In the genomic region with DNA sequence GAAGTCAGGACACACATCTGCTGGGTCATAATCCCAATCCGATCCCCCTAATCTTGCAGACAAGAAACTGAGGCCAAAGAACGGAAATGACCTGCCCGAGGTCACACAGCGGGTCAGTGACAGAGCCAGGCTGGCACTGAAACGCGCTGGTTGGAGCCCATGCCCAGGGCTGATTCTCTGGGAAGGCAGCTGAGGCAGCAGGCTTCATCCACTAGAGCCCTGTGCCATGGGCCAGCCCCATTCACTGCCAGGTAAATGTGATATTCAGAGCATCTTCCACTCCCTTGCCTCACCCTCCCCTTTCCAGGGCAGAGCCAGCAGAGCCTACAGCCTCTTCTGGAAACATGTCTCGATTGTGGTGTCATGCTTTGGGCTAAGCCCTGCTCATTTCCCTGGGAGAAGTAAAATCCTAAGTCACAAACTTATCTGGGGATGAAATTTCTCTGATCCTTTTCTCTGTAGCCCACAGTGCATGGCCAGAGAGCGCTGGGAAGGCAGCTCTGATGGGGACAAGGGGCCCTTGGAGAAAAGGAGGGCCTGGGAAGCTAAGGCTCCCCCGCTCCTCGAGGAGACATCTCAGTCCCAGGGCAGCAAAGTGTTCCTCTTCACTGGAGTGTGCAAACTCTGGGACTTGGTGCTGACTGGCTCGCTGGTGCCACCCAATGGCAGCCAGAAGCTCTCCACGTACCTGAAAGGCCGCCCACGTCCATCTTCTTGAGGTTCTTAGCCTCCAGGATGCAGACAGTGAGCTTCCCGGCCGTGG, we compare ENCODE assay signal across 9 cellular contexts.
A peak's percentile ranks its signal among the peaks of the same experiment; 100 is the strongest.
DNase-seq lines count a peak whose midpoint lies in the region; ATAC-seq, FAIRE-seq and TF ChIP-seq lines count a peak whose summit lies in the region.
"Had no signal": no experiment of that assay in that cellular context is flagged by ENCODE, and none has a peak within 500 bp of the region (broad histone marks: within the 10 kb centered on the region; RNA-seq: fewer than 3 reads in every experiment).

No MANE protein-coding gene starts in this region.

- H3K23me2 ChIP-seq in H1 (ENCODE audit: low read depth, low read length): no peaks in the 10 kb centered on the region

- peak; percentile 65 for DNase-seq in activated CD8-positive, alpha-beta memory T cell treated with anti-CD3 and anti-CD28 coated beads, Interleukin-2, amount 50 U/mL, for 48 hours
- DNase-seq in activated CD8-positive, alpha-beta memory T cell treated with anti-CD3 and anti-CD28 coated beads for 24 hours: no peak
- peak; percentile 79 for DNase-seq in Karpas-422
- peak; percentile 51 to 72 for DNase-seq in H1 (ENCODE audit: low read depth in 1 of 2, low spot score in 2 of 2)
- peak; percentile 86 for DNase-seq in mesendoderm
- DNase-seq in transverse colon: peak; percentile 53

- H3K14ac ChIP-seq in H1 (ENCODE audit: insufficient read length): no peak overlapping the region

- TF ChIP-seq EP300 in H1 (IDR thresholded peaks at IDR 0.05; ENCODE audit: borderline replicate concordance in 1 of 2, low read depth in 2 of 2, low read length in 2 of 2) (no peak), transverse colon (IDR thresholded peaks at IDR 0.05; ENCODE audit: low read depth) (no peak)

- H3K56ac ChIP-seq in H1 (replicated peaks; ENCODE audit: insufficient read length, low read depth, low read length) (no peak overlapping the region), mesendoderm (ENCODE audit: low read length) (no peak overlapping the region)

- H4K8ac ChIP-seq in H1 (ENCODE audit: extremely low read depth, insufficient read depth, low read length) (0 out of 2 replicates have a peak overlapping the region, but pooled peaks have one; percentile 12), mesendoderm (ENCODE audit: low read depth, low read length) (no peak overlapping the region)

- H2AK5ac ChIP-seq in H1 (ENCODE audit: low read depth, low read length) (no peak overlapping the region), mesendoderm (ENCODE audit: low read length) (no peak overlapping the region)

- H3K4ac ChIP-seq in H1 (replicated peaks; ENCODE audit: insufficient read length, low read depth, low read length) (no peak overlapping the region), mesendoderm (ENCODE audit: low read depth, low read length) (no peak overlapping the region)

- no peaks in the 10 kb centered on the region for H3K79me2 ChIP-seq in Karpas-422 (ENCODE audit: low read length)
- H3K79me2 ChIP-seq in H1 (ENCODE audit: control insufficient read depth in 1 of 2, insufficient read depth in 2 of 2, low read length in 2 of 2): no peaks in the 10 kb centered on the region
- no peaks in the 10 kb centered on the region for H3K79me2 ChIP-seq in mesendoderm (ENCODE audit: control insufficient read depth, insufficient read depth, low read length)

- POLR2A ChIA-PET in H1 (lab: Charles Lee; ENCODE audit: partially characterized antibody): interaction anchor here (1.1 kb wide), 1 partner anchor 17 kb away, joined by 3 read pairs; no protein-coding TSS in a partner anchor

- H2BK12ac ChIP-seq in H1 (ENCODE audit: low read depth, low read length): no peak overlapping the region

- TF ChIP-seq POLR2A in H1 (IDR thresholded peaks at IDR 0.05; ENCODE audit: control extremely low read depth in 1 of 2, low read depth in 2 of 2, low read length in 2 of 2) (no peak), transverse colon (IDR thresholded peaks at IDR 0.05) (no peak)

- no peak overlapping the region for H2BK5ac ChIP-seq in H1 (ENCODE audit: low read depth, low read length)
- no peak overlapping the region for H2BK5ac ChIP-seq in mesendoderm (ENCODE audit: low read length)

- TF ChIP-seq CTCF in H1 (IDR thresholded peaks at IDR 0.05; ENCODE audit: control extremely low read depth in 1 of 3, insufficient read depth in 1 of 3, low read depth in 1 of 3, low read length in 3 of 3) (peak; percentile 80 to 96 (median 87)), transverse colon (IDR thresholded peaks at IDR 0.05) (peak; percentile 54 to 69 (median 58))

- 72% methylated on average over 16 of the region's 16 CpGs; no CpG with 5 or more reads in 1 of the 2 experiments for WGBS in H1 (ENCODE audit: extremely low coverage in 1 of 2, insufficient coverage in 1 of 2, insufficient read length in 1 of 2, insufficient replicate concordance in 2 of 2, low coverage in 1 of 2, low lambda C conversion rate in 2 of 2, missing lambda C conversion rate in 1 of 2), 2 experiments
- no CpG with 5 or more reads among the region's 16 CpGs for WGBS in mesendoderm (ENCODE audit: extremely low coverage, insufficient coverage, low lambda C conversion rate)
- WGBS in transverse colon (ENCODE audit: low coverage in 1 of 2), 2 donors: 52 to 100% methylated on average over 4 to 16 of the region's 16 CpGs

- in situ Hi-C loops in transverse colon (cut with MboI; ENCODE audit: low pct_ligation_motif_present in 1 of 4, low pct_unique_long_range_greater_than_20kb in 1 of 4, low sequenced_read_pairs in 3 of 4): loop anchor here in 3 of 4 donors (10.0 to 25.0 kb wide), 2 partner anchors 105 to 113 kb away; no protein-coding TSS in a partner anchor

- peak; percentile 89 to 92 for TF ChIP-seq RAD21 in H1 (IDR thresholded peaks at IDR 0.05 in 1 of 2, conservative IDR thresholded peaks at IDR 0.05 in 1 of 2; ENCODE audit: low read depth in 2 of 2, low read length in 2 of 2)

- FAIRE-seq in H1 (lab: Jason Lieb, UNC): peak; percentile 82
- FAIRE-seq: colon had no signal

- no peaks in the 10 kb centered on the region for H4K20me1 ChIP-seq in Karpas-422 (ENCODE audit: insufficient read depth, low read depth, low read length)
- H4K20me1 ChIP-seq in H1 (replicated peaks in 1 of 2; ENCODE audit: control insufficient read depth in 1 of 2, insufficient read depth in 2 of 2, low read length in 2 of 2): peaks cover 2% of the 10 kb centered on the region in 2 experiments

- H3K27ac ChIP-seq in Karpas-422 (ENCODE audit: low read length) (no peak overlapping the region), H1 (ENCODE audit: low read depth, low read length) (no peak overlapping the region), mesendoderm (ENCODE audit: low read depth, low read length) (no peak overlapping the region), transverse colon (peak overlapping the region; percentile 1 to 50 (median 33))

- no peak overlapping the region; the same call in 1 of the 2 replicates for H2BK20ac ChIP-seq in H1 (ENCODE audit: low read length)

- H4K5ac ChIP-seq in H1 (ENCODE audit: insufficient read length, low read depth, low read length): no peak overlapping the region
- H4K5ac ChIP-seq in mesendoderm (ENCODE audit: low read length): no peak overlapping the region

- H4K91ac ChIP-seq in H1 (replicated peaks; ENCODE audit: insufficient read length, low read length): no peak overlapping the region

- H3K36me3 ChIP-seq in Karpas-422 (ENCODE audit: insufficient read depth, low read length) (no peaks in the 10 kb centered on the region), H1 (ENCODE audit: control insufficient read depth in 2 of 4, insufficient read depth in 4 of 4, low read length in 3 of 4) (no peaks in the 10 kb centered on the region), mesendoderm (ENCODE audit: control insufficient read depth, insufficient read depth, low read length) (no peaks in the 10 kb centered on the region), transverse colon (no peaks in the 10 kb centered on the region)

- H2BK15ac ChIP-seq in H1 (ENCODE audit: low read length) (no peak overlapping the region), mesendoderm (replicated peaks; ENCODE audit: low read depth) (no peak overlapping the region)

- intact Hi-C loops in transverse colon (cut with DNase I; ENCODE audit: low total_unique reads): loop anchor here (10.0 kb wide), 1 partner anchor 105 kb away; no protein-coding TSS in a partner anchor

- CTCF ChIA-PET in H1 (lab: Charles Lee; ENCODE audit: partially characterized antibody): interaction anchor here (0.6 to 3.1 kb wide), 53 partner anchors 8 to 411 kb away, joined by 3 to 24 read pairs (median 5); no protein-coding TSS in a partner anchor

- H3K9me3 ChIP-seq in Karpas-422 (ENCODE audit: low read length) (no peaks in the 10 kb centered on the region), H1 (ENCODE audit: insufficient read depth in 2 of 2, low read depth in 1 of 2, low read length in 1 of 2) (no peaks in the 10 kb centered on the region), transverse colon (no peaks in the 10 kb centered on the region)

- no peaks in the 10 kb centered on the region for H3K79me1 ChIP-seq in H1 (ENCODE audit: low read depth, low read length)
- no peaks in the 10 kb centered on the region for H3K79me1 ChIP-seq in mesendoderm (ENCODE audit: low read length)

- H2AFZ ChIP-seq in Karpas-422 (ENCODE audit: low read length) (no peak overlapping the region), H1 (ENCODE audit: low read length) (no peak overlapping the region)

- ATAC-seq in SK-N-SH treated with all-trans-retinoic acid at 6 μM for 48 hours (peak; percentile 99), HG02840 (IDR thresholded peaks at IDR 0.05; ENCODE audit: low FRiP score, unreplicated experiment) (no peak)

- H3K9me2 ChIP-seq in Karpas-422 (replicated peaks; ENCODE audit: insufficient read depth, low read length): no peaks in the 10 kb centered on the region

- H3K27me3 ChIP-seq in Karpas-422 (ENCODE audit: low read length): no peaks in the 10 kb centered on the region
- no peaks in the 10 kb centered on the region for H3K27me3 ChIP-seq in H1 (replicated peaks in 1 of 4; ENCODE audit: control insufficient read depth in 3 of 4, extremely low read depth in 1 of 4, insufficient read depth in 3 of 4, low read length in 3 of 4)
- H3K27me3 ChIP-seq in mesendoderm (ENCODE audit: insufficient read depth, low read length, poor library complexity): no peaks in the 10 kb centered on the region
- H3K27me3 ChIP-seq in transverse colon: no peaks in the 10 kb centered on the region

- H3K4me2 ChIP-seq in Karpas-422 (ENCODE audit: low read depth, low read length, poor library complexity, severe bottlenecking) (no peak overlapping the region), H1 (ENCODE audit: insufficient read depth in 1 of 2, low read depth in 2 of 2, low read length in 2 of 2) (no peak overlapping the region), mesendoderm (ENCODE audit: low read length) (no peak overlapping the region)

- H3K4me1 ChIP-seq in Karpas-422 (ENCODE audit: low read length): no peaks in the 10 kb centered on the region
- no peaks in the 10 kb centered on the region for H3K4me1 ChIP-seq in H1 (replicated peaks in 1 of 4; ENCODE audit: control insufficient read depth in 3 of 4, insufficient read depth in 4 of 4, low read length in 3 of 4)
- H3K4me1 ChIP-seq in mesendoderm (ENCODE audit: control insufficient read depth, low read depth, low read length): no peaks in the 10 kb centered on the region
- H3K4me1 ChIP-seq in transverse colon: peaks cover 0 to 6% (median 0%) of the 10 kb centered on the region in 4 donors

- H3K23ac ChIP-seq in H1 (ENCODE audit: insufficient read length) (no peak overlapping the region), mesendoderm (ENCODE audit: low read length) (no peak overlapping the region)

- H3K9ac ChIP-seq in Karpas-422 (ENCODE audit: low read length): no peak overlapping the region
- H3K9ac ChIP-seq in H1 (replicated peaks in 1 of 4; ENCODE audit: extremely low read depth in 1 of 4, low read depth in 3 of 4, low read length in 3 of 4): no peak overlapping the region
- H3K9ac ChIP-seq in mesendoderm (ENCODE audit: low read length): no peak overlapping the region

- no peak overlapping the region for H2BK120ac ChIP-seq in H1 (replicated peaks; ENCODE audit: low read depth, low read length)
- no peak overlapping the region for H2BK120ac ChIP-seq in mesendoderm (ENCODE audit: low read depth, low read length)

- no peak overlapping the region for H3K4me3 ChIP-seq in Karpas-422 (ENCODE audit: low read length)
- H3K4me3 ChIP-seq in H1 (ENCODE audit: extremely low read depth in 1 of 4, insufficient read depth in 2 of 4, low read depth in 3 of 4, low read length in 4 of 4): no peak overlapping the region
- H3K4me3 ChIP-seq in mesendoderm (ENCODE audit: low read length): no peak overlapping the region
- no peak overlapping the region for H3K4me3 ChIP-seq in transverse colon

- no peak overlapping the region for H3K18ac ChIP-seq in H1 (ENCODE audit: extremely low read depth, low read length)
- no peak overlapping the region for H3K18ac ChIP-seq in mesendoderm (ENCODE audit: low read length)

Comparison
In these comparisons a context has a peak if more than half of its experiments do, and no peak if none do; other contexts are left out.
1. H3K27ac ChIP-seq: peak in transverse colon (4 of 4); none in Karpas-422 (single experiment), H1 (single experiment) and mesendoderm (single experiment).